Comparison of ENCODE assay signal across 8 cellular contexts in the genomic region with DNA sequence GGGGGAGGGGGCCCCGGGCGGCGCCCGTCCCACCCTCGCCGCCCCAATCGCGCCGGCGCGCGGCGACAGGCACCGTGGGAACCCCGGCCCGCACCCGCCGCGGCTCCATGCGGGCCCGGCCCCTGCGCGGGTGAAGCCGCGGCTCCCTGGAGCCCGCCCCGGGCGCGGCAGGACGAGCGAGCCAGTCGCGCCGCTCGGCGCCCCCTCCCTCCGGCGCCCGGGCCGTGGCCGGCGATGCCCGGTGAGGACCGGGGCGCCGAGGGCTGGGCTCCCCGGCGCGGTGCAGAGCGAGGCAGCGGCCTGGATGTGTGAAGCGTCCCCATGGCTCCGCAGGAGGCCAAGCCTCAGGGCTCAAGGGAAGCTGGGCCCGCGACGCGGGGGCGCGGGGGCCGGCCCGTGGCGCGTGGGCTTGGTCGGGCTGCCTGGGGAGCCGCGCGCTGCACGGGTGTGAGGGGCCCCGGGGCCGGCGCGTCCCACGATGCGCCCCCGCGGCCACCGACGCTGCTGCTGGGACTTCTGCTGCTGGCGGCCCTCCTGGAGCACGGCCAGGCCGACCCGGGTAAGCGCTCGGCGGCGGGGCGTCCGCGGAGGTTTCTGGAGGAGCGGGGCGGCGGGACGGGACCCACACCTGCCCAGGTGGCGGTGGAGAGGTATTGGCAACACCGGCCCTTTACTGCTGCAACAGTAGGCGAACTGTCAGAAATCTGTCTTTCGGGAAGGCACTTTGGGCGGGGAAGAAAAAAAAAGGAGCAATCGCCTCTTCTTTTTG. TPM values are rescaled to one million over a fixed set of nuclear protein-coding genes. Genes with fewer than 3 reads are reported as not detected.
DNase-seq lines count a peak whose midpoint lies in the region; ATAC-seq, FAIRE-seq and TF ChIP-seq lines count a peak whose summit lies in the region.

No MANE protein-coding gene starts in this region.

- peaks cover 42 to 61% (median 44%) of the 10 kb centered on the region in 3 donors for H3K27me3 Mint-ChIP-seq in naive B cell

- no peak overlapping the region for H3K27ac Mint-ChIP-seq in naive B cell

- H3K9ac ChIP-seq in colonic mucosa (ENCODE audit: low read depth in 2 of 2, low read length in 2 of 2) = no peak overlapping the region

- no peaks in the 10 kb centered on the region for H3K9me3 Mint-ChIP-seq in naive B cell

- FAIRE-seq in HTR-8/SVneo (lab: Jason Lieb, UNC) = no peak

- intact Hi-C loops in colonic mucosa (cut with DNase I) = no loop called here

- peak overlapping the region in 7 of 8 donors; percentile 18 to 57 (median 48) for H3K4me3 Mint-ChIP-seq in naive B cell

- TF ChIP-seq CTCF in colonic mucosa (IDR thresholded peaks at IDR 0.05) = no peak

- H3K36me3 Mint-ChIP-seq in naive B cell = no peaks in the 10 kb centered on the region

- H3K27me3 ChIP-seq in colonic mucosa = peaks cover 27% of the 10 kb centered on the region

- H3K27ac ChIP-seq in colonic mucosa = no peak overlapping the region

- H3K36me3 ChIP-seq in colonic mucosa = no peaks in the 10 kb centered on the region

- no peaks in the 10 kb centered on the region for H3K4me1 ChIP-seq in colonic mucosa

- H3K4me1 Mint-ChIP-seq in naive B cell = peaks cover 0 to 16% (median 0%) of the 10 kb centered on the region in 3 donors

- no peaks in the 10 kb centered on the region for H3K9me3 ChIP-seq in colonic mucosa

- DNase-seq in EH (ENCODE audit: low read depth) (peak; percentile 51), HuH-7.5 (ENCODE audit: low spot score) (peak; percentile 19), colonic mucosa (no peak), naive B cell (no peak), NCI-H1048 (lab: John Stamatoyannopoulos, UW) (no peak), LoVo (ENCODE audit: low spot score) (no peak), HTR-8/SVneo (ENCODE audit: insufficient read length, low spot score) (no peak)

- ATAC-seq in naive B cell (ENCODE audit: low read depth in 2 of 2) (peak in 1 of 2 donors; percentile 15), GM19035 (IDR thresholded peaks at IDR 0.05; ENCODE audit: unreplicated experiment) (no peak)

- peak overlapping the region; percentile 7 for H3K4me3 ChIP-seq in colonic mucosa

RNA-seq across cellular contexts. Expression of a gene that starts 0.6 kb away (rescaled TPM):
- under 1 TPM; 0.72 to 0.89 TPM for total RNA-seq in colonic mucosa
- polyA plus RNA-seq in naive B cell (ENCODE audit: low read depth in 6 of 6) = not detected

Comparison
In these comparisons a context has a peak if more than half of its experiments do, and no peak if none do; other contexts are left out.
1. DNase-seq: peak in EH (single experiment) and HuH-7.5 (single experiment); none in colonic mucosa (single experiment), naive B cell (single experiment), NCI-H1048 (single experiment), LoVo (single experiment) and HTR-8/SVneo (single experiment).